9 cellular contexts compared by ENCODE assay signal in the genomic region with DNA sequence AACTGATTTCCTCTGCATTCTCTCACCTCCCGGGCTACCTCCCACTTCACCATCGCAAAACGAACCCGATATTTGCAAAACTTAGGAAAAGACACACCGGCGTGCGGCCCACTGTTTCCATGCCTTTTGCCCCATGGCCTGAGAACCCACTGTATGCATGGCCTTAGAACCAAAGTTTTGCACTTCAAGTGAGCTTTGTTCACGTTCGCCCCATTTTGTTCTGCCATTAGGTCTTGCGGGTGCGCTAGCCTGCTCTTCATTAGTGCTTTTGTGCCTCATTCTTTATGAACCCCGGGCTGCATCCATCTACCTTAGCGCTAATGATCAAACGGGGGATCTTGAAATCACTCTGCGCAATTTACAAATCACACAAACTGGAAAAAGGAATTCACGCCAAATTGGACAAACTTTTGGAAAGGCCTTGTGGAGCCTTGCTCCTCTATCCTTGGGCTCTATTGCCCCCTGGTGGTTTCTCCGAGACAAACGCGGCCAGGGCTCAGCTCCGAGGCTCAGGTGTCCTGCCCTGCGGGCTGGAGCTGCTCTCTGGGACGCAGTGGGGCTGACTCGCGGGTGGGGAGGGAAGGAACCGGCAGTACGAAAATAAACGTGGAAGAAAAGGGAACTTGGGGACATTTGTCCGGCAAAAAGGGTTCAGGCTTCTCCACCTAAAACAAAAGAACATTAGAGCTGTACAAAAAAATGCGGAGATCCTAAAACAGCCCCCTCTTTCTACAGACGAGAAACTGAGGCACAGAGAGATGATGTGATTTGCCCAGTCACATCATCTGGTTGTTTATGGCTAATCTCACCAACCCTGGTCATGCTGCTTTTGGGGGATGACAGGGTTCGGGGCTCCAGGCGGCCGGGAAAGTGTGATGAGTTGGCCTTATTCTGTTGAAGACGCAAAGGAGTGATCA.
DNase-seq lines count a peak whose midpoint lies in the region; ATAC-seq, FAIRE-seq and TF ChIP-seq lines count a peak whose summit lies in the region.
"Had no signal": no experiment of that assay in that cellular context is flagged by ENCODE, and none has a peak within 500 bp of the region (broad histone marks: within the 10 kb centered on the region; RNA-seq: fewer than 3 reads in every experiment).

No MANE protein-coding gene starts in this region.

- CTCF ChIA-PET in K562 (lab: Yijun Ruan, JAX; ENCODE audit: low intra/inter-chr PET ratio), result interaction anchor here (0.6 to 1.7 kb wide), 9 partner anchors 8 to 592 kb away, joined by 3 to 10 read pairs (median 4); no protein-coding TSS in a partner anchor

- no peaks in the 10 kb centered on the region for H4K20me1 ChIP-seq in K562 (replicated peaks; ENCODE audit: control insufficient read depth, insufficient read depth, low read length)

- no peaks in the 10 kb centered on the region; the same call in 2 of the 3 replicates for H3K79me2 ChIP-seq in K562 (ENCODE audit: control insufficient read depth, insufficient read depth, low read length)

- H3K4me2 ChIP-seq in K562 (ENCODE audit: insufficient read depth, low read length), result peak overlapping the region; percentile 53

- no peak for TF ChIP-seq EP300 in K562 (IDR thresholded peaks at IDR 0.05; ENCODE audit: low read length)

- H3K9me1 ChIP-seq in K562 (ENCODE audit: control insufficient read depth, insufficient read depth, low read length), result no peaks in the 10 kb centered on the region

- TF ChIP-seq POLR2A in K562 (conservative IDR thresholded peaks at IDR 0.05), result no peak

- in situ Hi-C loops in K562 (cut with MboI), result loop anchor here (5.0 kb wide), 2 partner anchors 289 to 589 kb away; no protein-coding TSS in a partner anchor

- no peak overlapping the region for H3K9ac ChIP-seq in K562 (ENCODE audit: insufficient read depth in 1 of 2, low read depth in 2 of 2, low read length in 2 of 2)

- peak; percentile 95 to 96 for TF ChIP-seq RAD21 in K562 (CRISPR knock-in tag; conservative IDR thresholded peaks at IDR 0.05 in 1 of 2, IDR thresholded peaks at IDR 0.05 in 1 of 2)

- no peaks in the 10 kb centered on the region for H3K9me3 ChIP-seq in K562 (replicated peaks; ENCODE audit: control insufficient read depth, insufficient read depth, low read depth, low read length)
- no peaks in the 10 kb centered on the region for H3K9me3 ChIP-seq in iPS DF 6.9 (ENCODE audit: control insufficient read depth, insufficient read depth, low read length)

- TF ChIP-seq CTCF in K562 (IDR thresholded peaks at IDR 0.05 in 2 of 3, conservative IDR thresholded peaks at IDR 0.05 in 1 of 3; ENCODE audit: insufficient read depth in 2 of 3, low read depth in 1 of 3, low read length in 3 of 3), result peak; percentile 85 to 91 (median 89)

- POLR2A ChIA-PET in K562 (lab: Yijun Ruan, JAX), result interaction anchor here (0.7 to 1.6 kb wide), 3 partner anchors 179 to 518 kb away, joined by 3 to 4 read pairs (median 4); no protein-coding TSS in a partner anchor

- no peaks in the 10 kb centered on the region for H3K27me3 ChIP-seq in K562 (ENCODE audit: control insufficient read depth in 2 of 2, insufficient read depth in 2 of 2, low read length in 2 of 2)
- H3K27me3 ChIP-seq in iPS DF 6.9 (ENCODE audit: control insufficient read depth, insufficient read depth, low read length), result peaks cover 14% of the 10 kb centered on the region

- FAIRE-seq in K562 (lab: Jason Lieb, UNC), result peak; percentile 96
- FAIRE-seq: colon had no signal

- ATAC-seq in GM21825 (IDR thresholded peaks at IDR 0.05; ENCODE audit: unreplicated experiment) (peak; percentile 72), K562 (peak; percentile 63), sciatic nerve (peak; percentile 70), GM21576 (IDR thresholded peaks at IDR 0.05; ENCODE audit: unreplicated experiment) (no peak)

- no peak overlapping the region for H3K27ac ChIP-seq in K562 (ENCODE audit: extremely low read depth, low read depth, low read length)
- H3K27ac ChIP-seq in iPS DF 6.9 (ENCODE audit: low read length), result no peak overlapping the region

- no peaks in the 10 kb centered on the region for H3K36me3 ChIP-seq in K562 (ENCODE audit: control insufficient read depth, insufficient read depth, low read length)
- no peaks in the 10 kb centered on the region for H3K36me3 ChIP-seq in iPS DF 6.9 (ENCODE audit: control insufficient read depth, insufficient read depth, low read length)

- DNase-seq in DMS153 (lab: John Stamatoyannopoulos, UW) (peak; percentile 80), NCI-H1105 (lab: John Stamatoyannopoulos, UW) (peak; percentile 86), T-helper 1 cell (peak in 3 of 5 donors; percentile 26 to 70 (median 47)), K562 (ENCODE audit: extremely low read depth in 1 of 4, low spot score in 3 of 4) (peak; percentile 62 to 89 (median 65)), iPS DF 6.9 (ENCODE audit: low read depth, low spot score) (no peak), sciatic nerve (ENCODE audit: low spot score) (peak; percentile 94)

- WGBS in K562 (ENCODE audit: insufficient coverage, low coverage, missing lambda C conversion rate), result 39% methylated on average over 34 of the region's 34 CpGs
- 100% methylated on average over 4 of the region's 34 CpGs for WGBS in iPS DF 6.9 (ENCODE audit: insufficient coverage, insufficient read length)

- H2AFZ ChIP-seq in K562 (ENCODE audit: low read depth, low read length), result peak overlapping the region; percentile 32

- intact Hi-C loops in K562 (cut with micrococcal nuclease) (loop anchor here (1.0 to 10.0 kb wide), 6 partner anchors 71 to 592 kb away; no protein-coding TSS in a partner anchor), sciatic nerve (cut with DNase I) (loop anchor here (5.0 kb wide), 1 partner anchor 589 kb away; no protein-coding TSS in a partner anchor)

- no peak overlapping the region for H3K4me3 ChIP-seq in K562
- H3K4me3 ChIP-seq in iPS DF 6.9 (ENCODE audit: low read length), result peak overlapping the region; percentile 54; the same call in 1 of the 2 replicates

- BruUV-seq in K562 (replicated peaks; lab: Mats Ljungman, UMichigan), result no TSS peak

- H3K4me1 ChIP-seq in K562 (replicated peaks in 1 of 2; ENCODE audit: control insufficient read depth in 2 of 2, insufficient read depth in 2 of 2, low read length in 2 of 2), result peaks cover 11 to 17% of the 10 kb centered on the region in 2 experiments
- H3K4me1 ChIP-seq in iPS DF 6.9 (ENCODE audit: control insufficient read depth, insufficient read depth, low read length), result no peaks in the 10 kb centered on the region; the same call in 1 of the 2 replicates

TF ChIP-seq in K562, 482 proteins besides CTCF, POLR2A, EP300 and RAD21 (continues in another document):
- TF ChIP-seq, protein P1, sequence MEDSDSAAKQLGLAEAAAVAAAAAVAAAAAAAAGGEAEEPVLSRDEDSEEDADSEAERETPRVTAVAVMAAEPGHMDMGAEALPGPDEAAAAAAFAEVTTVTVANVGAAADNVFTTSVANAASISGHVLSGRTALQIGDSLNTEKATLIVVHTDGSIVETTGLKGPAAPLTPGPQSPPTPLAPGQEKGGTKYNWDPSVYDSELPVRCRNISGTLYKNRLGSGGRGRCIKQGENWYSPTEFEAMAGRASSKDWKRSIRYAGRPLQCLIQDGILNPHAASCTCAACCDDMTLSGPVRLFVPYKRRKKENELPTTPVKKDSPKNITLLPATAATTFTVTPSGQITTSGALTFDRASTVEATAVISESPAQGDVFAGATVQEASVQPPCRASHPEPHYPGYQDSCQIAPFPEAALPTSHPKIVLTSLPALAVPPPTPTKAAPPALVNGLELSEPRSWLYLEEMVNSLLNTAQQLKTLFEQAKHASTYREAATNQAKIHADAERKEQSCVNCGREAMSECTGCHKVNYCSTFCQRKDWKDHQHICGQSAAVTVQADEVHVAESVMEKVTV (CRISPR knock-in tag; IDR thresholded peaks at IDR 0.05), result peak; percentile 95
- TF ChIP-seq, protein P2, sequence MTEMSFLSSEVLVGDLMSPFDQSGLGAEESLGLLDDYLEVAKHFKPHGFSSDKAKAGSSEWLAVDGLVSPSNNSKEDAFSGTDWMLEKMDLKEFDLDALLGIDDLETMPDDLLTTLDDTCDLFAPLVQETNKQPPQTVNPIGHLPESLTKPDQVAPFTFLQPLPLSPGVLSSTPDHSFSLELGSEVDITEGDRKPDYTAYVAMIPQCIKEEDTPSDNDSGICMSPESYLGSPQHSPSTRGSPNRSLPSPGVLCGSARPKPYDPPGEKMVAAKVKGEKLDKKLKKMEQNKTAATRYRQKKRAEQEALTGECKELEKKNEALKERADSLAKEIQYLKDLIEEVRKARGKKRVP (CRISPR knock-in tag; IDR thresholded peaks at IDR 0.05), result no peak
- 0 out of 2 replicates have a peak, but pooled peaks have one; percentile 28 for TF ChIP-seq ZFX (CRISPR knock-in tag; IDR thresholded peaks at IDR 0.05)
- no peak for TF ChIP-seq CREB3L1 (IDR thresholded peaks at IDR 0.05; ENCODE audit: borderline replicate concordance, low read depth)
- TF ChIP-seq CTCFL (IDR thresholded peaks at IDR 0.05; ENCODE audit: borderline replicate concordance, insufficient read depth, low read depth, low read length, poor library complexity, severe bottlenecking), result peak; percentile 18
- TF ChIP-seq CXXC5 (CRISPR knock-in tag; IDR thresholded peaks at IDR 0.05), result peak; percentile 15; the same call in 1 of the 2 replicates
- peak; percentile 25 for TF ChIP-seq BRD9 (IDR thresholded peaks at IDR 0.05; ENCODE audit: low read depth, partially characterized antibody)
